28 cellular contexts compared by ENCODE assay signal in the genomic region with DNA sequence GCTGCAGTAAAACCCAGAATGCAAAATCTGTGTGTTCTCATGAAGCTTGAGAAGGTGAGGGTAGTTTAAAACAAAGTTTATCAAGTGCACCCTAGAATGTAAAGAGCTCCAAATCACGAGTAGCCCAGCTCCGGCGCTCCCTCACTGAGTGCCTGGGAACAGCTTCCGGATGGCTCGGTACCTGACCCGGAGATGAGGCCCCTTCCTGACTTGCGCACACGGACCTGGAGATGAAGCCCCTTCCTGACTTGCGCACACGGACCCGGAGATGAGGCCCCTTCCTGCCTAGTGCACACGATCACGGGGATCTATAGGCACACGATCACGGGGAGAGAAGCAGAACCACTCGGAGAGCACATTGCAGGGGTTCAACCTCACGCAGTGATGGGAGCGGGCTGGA.
"Had no signal": no experiment of that assay in that cellular context is flagged by ENCODE, and none has a peak within 500 bp of the region (broad histone marks: within the 10 kb centered on the region; RNA-seq: fewer than 3 reads in every experiment).

No MANE protein-coding gene starts in this region.

- H3K36me3 ChIP-seq: ascending aorta, brain microvascular endothelial cell, heart left ventricle, sigmoid colon, thyroid gland, upper lobe of left lung, WERI-Rb-1 had no signal

- DNase-seq: activated CD4-positive, alpha-beta T cell treated with anti-CD3 and anti-CD28 coated beads for 48 hours; activated CD4-positive, alpha-beta T cell treated with anti-CD3 and anti-CD28 coated beads, Interleukin-2, amount 50 U/mL, for 48 hours; activated CD8-positive, alpha-beta memory T cell treated with anti-CD3 and anti-CD28 coated beads for 24 hours; activated effector memory CD4-positive, alpha-beta T cell treated with Interleukin-2 at 50 U/mL for 16 hours; activated naive CD4-positive, alpha-beta T cell treated with Interleukin-2 at 50 U/mL for 16 hours; activated naive CD8-positive, alpha-beta T cell treated with anti-CD3 and anti-CD28 coated beads, Interleukin-2, amount 10 ng/mL, durations not matched to agents 7 days and 5 days; brain microvascular endothelial cell; effector memory CD8-positive, alpha-beta T cell; foreskin fibroblast; heart left ventricle; hypothalamus; immature natural killer cell; kidney; left colon; mammary epithelial cell; sigmoid colon; stimulated activated CD4-positive, alpha-beta T cell treated with anti-CD3 and anti-CD28 coated beads, Interleukin-1b, Interleukin-23, amount 100 ng/mL, for 48 hours; stimulated activated CD4-positive, alpha-beta T cell treated with anti-CD3 and anti-CD28 coated beads, Interleukin-4, amount 100 ng/mL, for 4 hours; stimulated activated CD8-positive, alpha-beta memory T cell treated with anti-CD3 and anti-CD28 coated beads, Interleukin-4, amount 100 ng/mL, for 48 hours; stimulated activated naive CD8-positive, alpha-beta T cell treated with anti-CD3 and anti-CD28 coated beads, Interleukin-15, amount 100 ng/mL, for 72 hours; substantia nigra; T-helper 9 cell; thyroid gland; WERI-Rb-1 had no signal

- H3K27ac ChIP-seq: ascending aorta, brain microvascular endothelial cell, coronary artery, heart left ventricle, sigmoid colon, thyroid gland, upper lobe of left lung, WERI-Rb-1 had no signal

- H3K4me3 ChIP-seq: ascending aorta, coronary artery, heart left ventricle, sigmoid colon, smooth muscle cell, thyroid gland, upper lobe of left lung had no signal

- H3K27me3 ChIP-seq: ascending aorta, brain microvascular endothelial cell, sigmoid colon, thyroid gland, upper lobe of left lung had no signal

- H3K9me3 ChIP-seq: thyroid gland had no signal

- H3K4me1 ChIP-seq: ascending aorta, heart left ventricle, sigmoid colon, thyroid gland, upper lobe of left lung had no signal
